1 cellular context compared by ENCODE assay signal in genomic region chr2:168178520-168178919, GRCh38.
TF ChIP-seq lines count a peak whose summit lies in the region.

No MANE protein-coding gene starts in this region.

TF ChIP-seq in HEK293, 187 proteins besides CTCF, POLR2A, EP300 and RAD21 (continued from another document):
- TF ChIP-seq PRDM2 (tag by site-specific recombination; IDR thresholded peaks at IDR 0.05; ENCODE audit: borderline replicate concordance), result no peak
- no peak for TF ChIP-seq ZIC2 (tag by site-specific recombination; IDR thresholded peaks at IDR 0.05)
- no peak for TF ChIP-seq PRDM6 (tag by site-specific recombination; IDR thresholded peaks at IDR 0.05)
